ENCODE assay signal across 7 cellular contexts in genomic region chr16:29791845-29792797, GRCh38. TPM values are rescaled to one million over a fixed set of nuclear protein-coding genes. Genes with fewer than 3 reads are reported as not detected.
DNase-seq lines count a peak whose midpoint lies in the region; ATAC-seq and TF ChIP-seq lines count a peak whose summit lies in the region.
"Had no signal": no experiment of that assay in that cellular context is flagged by ENCODE, and none has a peak within 500 bp of the region (broad histone marks: within the 10 kb centered on the region; RNA-seq: fewer than 3 reads in every experiment).

No MANE protein-coding gene starts in this region.

- H3K4me1 Mint-ChIP-seq in activated CD4-positive, alpha-beta memory T cell treated with anti-CD3 and anti-CD28 coated beads, Interleukin-2, amount 10 ng/mL, durations not matched to agents 7 days and 5 days = peaks cover 49% of the 10 kb centered on the region

- peaks cover 0 to 6% of the 10 kb centered on the region in 2 donors for H3K36me3 ChIP-seq in mucosa of rectum (ENCODE audit: control insufficient read depth in 2 of 2, insufficient read depth in 2 of 2, low read length in 2 of 2)

- DNase-seq in GM12865 (ENCODE audit: low read depth) (no peak), Kasumi-1 (lab: John Stamatoyannopoulos, UW) (no peak), NCI-H2081 treated with DMSO at 0.1 percent for 48 hours (lab: John Stamatoyannopoulos, UW) (no peak)
- no peak for DNase-seq in activated CD4-positive, alpha-beta memory T cell treated with anti-CD3 and anti-CD28 coated beads, Interleukin-2, amount 10 ng/mL, durations not matched to agents 7 days and 5 days
- DNase-seq: aorta had no signal

- peaks cover 57% of the 10 kb centered on the region for H3K36me3 Mint-ChIP-seq in activated CD4-positive, alpha-beta memory T cell treated with anti-CD3 and anti-CD28 coated beads, Interleukin-2, amount 10 ng/mL, durations not matched to agents 7 days and 5 days (ENCODE audit: low read depth)

- no peak for TF ChIP-seq CTCF in GM12865 (IDR thresholded peaks at IDR 0.05; ENCODE audit: insufficient read depth, low read depth, low read length, missing control alignments)

- ATAC-seq in HG02938 (IDR thresholded peaks at IDR 0.05; ENCODE audit: unreplicated experiment) = no peak

- CTCF ChIA-PET in activated CD4-positive, alpha-beta memory T cell treated with anti-CD3 and anti-CD28 coated beads, Interleukin-2, amount 10 ng/mL, durations not matched to agents 7 days and 5 days (lab: Charles Lee) = interaction anchor here (0.9 to 4.8 kb wide), 7 partner anchors 12 to 101 kb away, joined by 3 to 68 read pairs (median 16); partner anchors contain the start of genes C16orf54, MAZ and PAGR1

- H3K4me3 ChIP-seq in GM12865 (ENCODE audit: low read depth, low read length) = peak overlapping the region; percentile 90
- peak overlapping the region; percentile 94 to 99 for H3K4me3 ChIP-seq in mucosa of rectum (ENCODE audit: low read length in 2 of 2)

- POLR2A ChIA-PET in activated CD4-positive, alpha-beta memory T cell treated with anti-CD3 and anti-CD28 coated beads, Interleukin-2, amount 10 ng/mL, durations not matched to agents 7 days and 5 days (lab: Charles Lee) = interaction anchor here (0.6 to 13.0 kb wide), 11 partner anchors 12 to 892 kb away, joined by 3 to 260 read pairs (median 25); partner anchors contain the start of genes C16orf54, HIRIP3, KCTD13 and MAZ

- H3K4me1 ChIP-seq in mucosa of rectum (ENCODE audit: control insufficient read depth in 2 of 2, insufficient read depth in 2 of 2, low read length in 2 of 2) = peaks cover 9 to 20% of the 10 kb centered on the region in 2 donors

- H3K9me3 Mint-ChIP-seq in activated CD4-positive, alpha-beta memory T cell treated with anti-CD3 and anti-CD28 coated beads, Interleukin-2, amount 10 ng/mL, durations not matched to agents 7 days and 5 days = no peaks in the 10 kb centered on the region

- H3K27ac ChIP-seq in mucosa of rectum (ENCODE audit: low read depth in 2 of 2, low read length in 2 of 2) = no peak overlapping the region

- H3K27me3 ChIP-seq in mucosa of rectum (ENCODE audit: control insufficient read depth in 2 of 2, insufficient read depth in 2 of 2, low read length in 2 of 2) = no peaks in the 10 kb centered on the region

- H3K27me3 Mint-ChIP-seq in activated CD4-positive, alpha-beta memory T cell treated with anti-CD3 and anti-CD28 coated beads, Interleukin-2, amount 10 ng/mL, durations not matched to agents 7 days and 5 days = no peaks in the 10 kb centered on the region

- peak overlapping the region in 1 of 2 donors; percentile 87 for H3K9ac ChIP-seq in mucosa of rectum (ENCODE audit: low read depth in 1 of 2, low read length in 2 of 2)

- H3K9me3 ChIP-seq in mucosa of rectum (ENCODE audit: control insufficient read depth in 2 of 2, low read length in 2 of 2) = no peaks in the 10 kb centered on the region

- H3K27ac Mint-ChIP-seq in activated CD4-positive, alpha-beta memory T cell treated with anti-CD3 and anti-CD28 coated beads, Interleukin-2, amount 10 ng/mL, durations not matched to agents 7 days and 5 days = peak overlapping the region; percentile 95

- peak overlapping the region; percentile 100 for H3K4me3 Mint-ChIP-seq in activated CD4-positive, alpha-beta memory T cell treated with anti-CD3 and anti-CD28 coated beads, Interleukin-2, amount 10 ng/mL, durations not matched to agents 7 days and 5 days

RNA-seq across cellular contexts. Expression of gene KIF22, which starts 1.6 kb away (rescaled TPM):
- 100 to 1,000 TPM; 187 to 192 TPM for total RNA-seq in activated CD4-positive, alpha-beta memory T cell treated with anti-CD3 and anti-CD28 coated beads, Interleukin-2, amount 10 ng/mL, durations not matched to agents 7 days and 5 days

RNA-seq across cellular contexts. Expression of gene ZG16, which starts 14.1 kb away (rescaled TPM):
- total RNA-seq in activated CD4-positive, alpha-beta memory T cell treated with anti-CD3 and anti-CD28 coated beads, Interleukin-2, amount 10 ng/mL, durations not matched to agents 7 days and 5 days = not detected

RNA-seq across cellular contexts. Expression of gene MAZ, which starts 14.2 kb away (rescaled TPM):
- total RNA-seq in activated CD4-positive, alpha-beta memory T cell treated with anti-CD3 and anti-CD28 coated beads, Interleukin-2, amount 10 ng/mL, durations not matched to agents 7 days and 5 days = 100 to 1,000 TPM; 365 to 376 TPM

RNA-seq across cellular contexts. Expression of gene PRRT2, which starts 19.9 kb away (rescaled TPM):
- 1 to 10 TPM in 1 of 2 experiments, under 1 TPM in 1; 0.91 to 1.0 TPM for total RNA-seq in activated CD4-positive, alpha-beta memory T cell treated with anti-CD3 and anti-CD28 coated beads, Interleukin-2, amount 10 ng/mL, durations not matched to agents 7 days and 5 days

RNA-seq across cellular contexts. Expression of gene PAGR1, which starts 23.8 kb away (rescaled TPM):
- 10 to 100 TPM; 26.6 to 28.4 TPM for total RNA-seq in activated CD4-positive, alpha-beta memory T cell treated with anti-CD3 and anti-CD28 coated beads, Interleukin-2, amount 10 ng/mL, durations not matched to agents 7 days and 5 days
